Comparison of ENCODE assay signal across 1 cellular context in the genomic region with DNA sequence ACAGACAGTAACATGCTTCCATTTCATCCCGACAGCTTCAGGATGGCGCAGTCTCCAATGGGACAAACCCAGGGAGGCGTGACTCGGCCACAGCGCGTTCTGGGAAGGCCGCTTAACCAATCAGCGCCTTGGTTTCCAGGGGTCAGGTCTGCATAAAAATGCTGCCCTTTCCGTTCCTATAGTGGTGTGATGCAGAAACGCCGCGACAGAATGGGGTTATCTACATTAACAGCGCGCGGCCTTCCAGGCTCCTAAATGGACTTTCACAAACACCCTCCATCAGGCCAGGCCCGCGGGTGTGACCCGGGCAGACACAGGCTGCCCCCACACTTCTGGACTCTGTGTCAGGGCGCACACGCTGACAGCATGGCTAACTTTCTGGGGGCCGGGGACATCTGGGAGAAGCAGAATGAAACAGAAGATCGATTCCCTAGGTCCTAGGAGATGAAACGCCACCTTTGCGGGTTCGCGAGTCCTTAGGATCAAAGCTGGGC.
TF ChIP-seq lines count a peak whose summit lies in the region.

No MANE protein-coding gene starts in this region.

TF ChIP-seq in HepG2, 621 proteins besides CTCF, POLR2A, EP300 and RAD21 (continued from another document and continues in another):
- TF ChIP-seq ZNF335 (CRISPR knock-in tag; IDR thresholded peaks at IDR 0.05) (no peak), ZNF232 (CRISPR knock-in tag; IDR thresholded peaks at IDR 0.05; ENCODE audit: borderline replicate concordance) (no peak), GTF2F1 (IDR thresholded peaks at IDR 0.05; ENCODE audit: low read length) (no peak), TBX2 (CRISPR knock-in tag; IDR thresholded peaks at IDR 0.05; ENCODE audit: borderline replicate concordance) (no peak; the same call in 1 of the 2 replicates), NR2F1 (CRISPR knock-in tag; IDR thresholded peaks at IDR 0.05) (0 out of 4 replicates have a peak, but pooled peaks of 1 of the 2 experiments have one; percentile 19), SIX4 (CRISPR knock-in tag; IDR thresholded peaks at IDR 0.05) (no peak), ZNF367 (CRISPR knock-in tag; IDR thresholded peaks at IDR 0.05; ENCODE audit: borderline replicate concordance) (no peak), SOX13 (IDR thresholded peaks at IDR 0.05) (no peak), SOX13 (CRISPR knock-in tag; conservative IDR thresholded peaks at IDR 0.05 in 1 of 2, IDR thresholded peaks at IDR 0.05 in 1 of 2) (no peak), PAX8 (CRISPR knock-in tag; IDR thresholded peaks at IDR 0.05; ENCODE audit: borderline replicate concordance) (no peak), PLRG1 (conservative IDR thresholded peaks at IDR 0.05) (no peak), U2AF2 (IDR thresholded peaks at IDR 0.05; ENCODE audit: low read depth, low read length) (no peak), MEF2D (CRISPR knock-in tag; IDR thresholded peaks at IDR 0.05) (no peak), ZNF431 (CRISPR knock-in tag; IDR thresholded peaks at IDR 0.05; ENCODE audit: borderline replicate concordance, low read depth) (no peak), ZNF564 (CRISPR knock-in tag; IDR thresholded peaks at IDR 0.05) (no peak), ZNF891 (CRISPR knock-in tag; IDR thresholded peaks at IDR 0.05) (no peak; the same call in 1 of the 2 replicates), CEBPG (CRISPR knock-in tag; IDR thresholded peaks at IDR 0.05) (peak; percentile 32), ZNF577 (CRISPR knock-in tag; IDR thresholded peaks at IDR 0.05; ENCODE audit: borderline replicate concordance, low read depth) (no peak), RXRB (CRISPR knock-in tag; IDR thresholded peaks at IDR 0.05; ENCODE audit: borderline replicate concordance) (no peak), NFYC (CRISPR knock-in tag; IDR thresholded peaks at IDR 0.05) (peak; percentile 81), SMAD3 (CRISPR knock-in tag; IDR thresholded peaks at IDR 0.05) (no peak), CCAR2 (optimal IDR thresholded peaks at IDR 0.05; ENCODE audit: low read depth, low read length) (no peak), ZNF607 (CRISPR knock-in tag; IDR thresholded peaks at IDR 0.05; ENCODE audit: borderline replicate concordance) (no peak), NR2F2 (IDR thresholded peaks at IDR 0.05; ENCODE audit: borderline replicate concordance, low read depth) (no peak), ISL2 (CRISPR knock-in tag; IDR thresholded peaks at IDR 0.05) (no peak), ZNF709 (CRISPR knock-in tag; IDR thresholded peaks at IDR 0.05) (no peak), ZIK1 (CRISPR knock-in tag; IDR thresholded peaks at IDR 0.05; ENCODE audit: borderline replicate concordance, low read depth) (no peak; the same call in 1 of the 2 replicates), SAP130 (CRISPR knock-in tag; IDR thresholded peaks at IDR 0.05; ENCODE audit: low read depth) (peak; percentile 79), FOXJ3 (CRISPR knock-in tag; IDR thresholded peaks at IDR 0.05; ENCODE audit: borderline replicate concordance) (no peak), MIER3 (CRISPR knock-in tag; IDR thresholded peaks at IDR 0.05; ENCODE audit: borderline replicate concordance) (no peak), TP53 (CRISPR knock-in tag; conservative IDR thresholded peaks at IDR 0.05) (no peak), FOXK1 (CRISPR knock-in tag; IDR thresholded peaks at IDR 0.05; ENCODE audit: borderline replicate concordance, low read depth) (peak; percentile 43; the same call in 1 of the 2 replicates), ZBTB38 (CRISPR knock-in tag; IDR thresholded peaks at IDR 0.05) (no peak; the same call in 1 of the 2 replicates), RARG (CRISPR knock-in tag; IDR thresholded peaks at IDR 0.05; ENCODE audit: low read depth) (no peak), ARHGAP35 (CRISPR knock-in tag; IDR thresholded peaks at IDR 0.05; ENCODE audit: borderline replicate concordance) (no peak), REL (CRISPR knock-in tag; conservative IDR thresholded peaks at IDR 0.05) (no peak), AGO1 (IDR thresholded peaks at IDR 0.05; ENCODE audit: low read depth, low read length, poor library complexity, severe bottlenecking) (no peak), ZSCAN29 (CRISPR knock-in tag; conservative IDR thresholded peaks at IDR 0.05) (peak; percentile 50; the same call in 1 of the 2 replicates), ZNF143 (CRISPR knock-in tag; IDR thresholded peaks at IDR 0.05) (peak; percentile 64; the same call in 1 of the 2 replicates), PITX1 (CRISPR knock-in tag; IDR thresholded peaks at IDR 0.05) (peak; percentile 13; the same call in 1 of the 2 replicates)
- TF ChIP-seq, protein P1, sequence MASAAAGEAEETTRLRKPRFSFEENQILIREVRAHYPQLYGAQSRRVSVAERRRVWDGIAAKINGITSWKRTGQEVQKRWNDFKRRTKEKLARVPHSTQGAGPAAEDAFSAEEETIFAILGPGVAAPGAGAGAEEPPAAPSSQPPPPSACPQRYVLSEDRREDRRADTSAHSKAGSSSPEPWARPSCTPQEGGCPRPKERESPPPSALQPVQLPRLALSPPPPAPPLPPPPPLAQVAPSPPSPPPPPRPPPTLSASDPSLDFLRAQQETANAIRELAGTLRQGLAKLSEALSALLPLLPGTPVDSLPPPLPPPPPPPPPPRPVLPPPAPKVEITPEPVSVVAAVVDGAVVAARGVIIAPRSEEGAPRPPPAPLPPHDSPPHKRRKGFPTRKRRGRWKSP (CRISPR knock-in tag; IDR thresholded peaks at IDR 0.05), result no peak; the same call in 1 of the 2 replicates
- TF ChIP-seq, protein P2, sequence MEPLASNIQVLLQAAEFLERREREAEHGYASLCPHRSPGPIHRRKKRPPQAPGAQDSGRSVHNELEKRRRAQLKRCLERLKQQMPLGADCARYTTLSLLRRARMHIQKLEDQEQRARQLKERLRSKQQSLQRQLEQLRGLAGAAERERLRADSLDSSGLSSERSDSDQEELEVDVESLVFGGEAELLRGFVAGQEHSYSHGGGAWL (CRISPR knock-in tag; IDR thresholded peaks at IDR 0.05), result 0 out of 2 replicates have a peak, but pooled peaks have one; percentile 4
- TF ChIP-seq, protein P3, sequence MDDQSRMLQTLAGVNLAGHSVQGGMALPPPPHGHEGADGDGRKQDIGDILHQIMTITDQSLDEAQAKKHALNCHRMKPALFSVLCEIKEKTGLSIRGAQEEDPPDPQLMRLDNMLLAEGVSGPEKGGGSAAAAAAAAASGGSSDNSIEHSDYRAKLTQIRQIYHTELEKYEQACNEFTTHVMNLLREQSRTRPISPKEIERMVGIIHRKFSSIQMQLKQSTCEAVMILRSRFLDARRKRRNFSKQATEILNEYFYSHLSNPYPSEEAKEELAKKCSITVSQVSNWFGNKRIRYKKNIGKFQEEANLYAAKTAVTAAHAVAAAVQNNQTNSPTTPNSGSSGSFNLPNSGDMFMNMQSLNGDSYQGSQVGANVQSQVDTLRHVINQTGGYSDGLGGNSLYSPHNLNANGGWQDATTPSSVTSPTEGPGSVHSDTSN (CRISPR knock-in tag; IDR thresholded peaks at IDR 0.05; ENCODE audit: borderline replicate concordance), result no peak
- TF ChIP-seq, protein P4, sequence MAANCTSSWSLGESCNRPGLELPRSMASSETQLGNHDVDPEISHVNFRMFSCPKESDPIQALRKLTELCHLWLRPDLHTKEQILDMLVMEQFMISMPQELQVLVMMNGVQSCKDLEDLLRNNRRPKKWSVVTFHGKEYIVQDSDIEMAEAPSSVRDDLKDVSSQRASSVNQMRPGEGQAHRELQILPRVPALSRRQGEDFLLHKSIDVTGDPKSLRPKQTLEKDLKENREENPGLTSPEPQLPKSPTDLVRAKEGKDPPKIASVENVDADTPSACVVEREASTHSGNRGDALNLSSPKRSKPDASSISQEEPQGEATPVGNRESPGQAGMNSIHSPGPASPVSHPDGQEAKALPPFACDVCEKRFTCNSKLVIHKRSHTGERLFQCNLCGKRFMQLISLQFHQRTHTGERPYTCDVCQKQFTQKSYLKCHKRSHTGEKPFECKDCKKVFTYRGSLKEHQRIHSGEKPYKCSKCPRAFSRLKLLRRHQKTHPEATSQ (CRISPR knock-in tag; IDR thresholded peaks at IDR 0.05; ENCODE audit: borderline replicate concordance), result 0 out of 2 replicates have a peak, but pooled peaks have one; percentile 2
- TF ChIP-seq, protein P5, sequence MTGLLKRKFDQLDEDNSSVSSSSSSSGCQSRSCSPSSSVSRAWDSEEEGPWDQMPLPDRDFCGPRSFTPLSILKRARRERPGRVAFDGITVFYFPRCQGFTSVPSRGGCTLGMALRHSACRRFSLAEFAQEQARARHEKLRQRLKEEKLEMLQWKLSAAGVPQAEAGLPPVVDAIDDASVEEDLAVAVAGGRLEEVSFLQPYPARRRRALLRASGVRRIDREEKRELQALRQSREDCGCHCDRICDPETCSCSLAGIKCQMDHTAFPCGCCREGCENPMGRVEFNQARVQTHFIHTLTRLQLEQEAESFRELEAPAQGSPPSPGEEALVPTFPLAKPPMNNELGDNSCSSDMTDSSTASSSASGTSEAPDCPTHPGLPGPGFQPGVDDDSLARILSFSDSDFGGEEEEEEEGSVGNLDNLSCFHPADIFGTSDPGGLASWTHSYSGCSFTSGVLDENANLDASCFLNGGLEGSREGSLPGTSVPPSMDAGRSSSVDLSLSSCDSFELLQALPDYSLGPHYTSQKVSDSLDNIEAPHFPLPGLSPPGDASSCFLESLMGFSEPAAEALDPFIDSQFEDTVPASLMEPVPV (CRISPR knock-in tag; IDR thresholded peaks at IDR 0.05), result no peak
- TF ChIP-seq, protein P6, sequence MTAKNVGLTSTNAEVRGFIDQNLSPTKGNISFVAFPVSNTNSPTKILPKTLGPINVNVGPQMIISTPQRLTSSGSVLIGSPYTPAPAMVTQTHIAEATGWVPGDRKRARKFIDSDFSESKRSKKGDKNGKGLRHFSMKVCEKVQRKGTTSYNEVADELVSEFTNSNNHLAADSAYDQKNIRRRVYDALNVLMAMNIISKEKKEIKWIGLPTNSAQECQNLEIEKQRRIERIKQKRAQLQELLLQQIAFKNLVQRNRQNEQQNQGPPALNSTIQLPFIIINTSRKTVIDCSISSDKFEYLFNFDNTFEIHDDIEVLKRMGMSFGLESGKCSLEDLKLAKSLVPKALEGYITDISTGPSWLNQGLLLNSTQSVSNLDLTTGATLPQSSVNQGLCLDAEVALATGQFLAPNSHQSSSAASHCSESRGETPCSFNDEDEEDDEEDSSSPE (CRISPR knock-in tag; IDR thresholded peaks at IDR 0.05), result no peak
- TF ChIP-seq, protein P7, sequence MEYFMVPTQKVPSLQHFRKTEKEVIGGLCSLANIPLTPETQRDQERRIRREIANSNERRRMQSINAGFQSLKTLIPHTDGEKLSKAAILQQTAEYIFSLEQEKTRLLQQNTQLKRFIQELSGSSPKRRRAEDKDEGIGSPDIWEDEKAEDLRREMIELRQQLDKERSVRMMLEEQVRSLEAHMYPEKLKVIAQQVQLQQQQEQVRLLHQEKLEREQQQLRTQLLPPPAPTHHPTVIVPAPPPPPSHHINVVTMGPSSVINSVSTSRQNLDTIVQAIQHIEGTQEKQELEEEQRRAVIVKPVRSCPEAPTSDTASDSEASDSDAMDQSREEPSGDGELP (IDR thresholded peaks at IDR 0.05; ENCODE audit: borderline replicate concordance, low read depth), result no peak
- TF ChIP-seq, protein P8, sequence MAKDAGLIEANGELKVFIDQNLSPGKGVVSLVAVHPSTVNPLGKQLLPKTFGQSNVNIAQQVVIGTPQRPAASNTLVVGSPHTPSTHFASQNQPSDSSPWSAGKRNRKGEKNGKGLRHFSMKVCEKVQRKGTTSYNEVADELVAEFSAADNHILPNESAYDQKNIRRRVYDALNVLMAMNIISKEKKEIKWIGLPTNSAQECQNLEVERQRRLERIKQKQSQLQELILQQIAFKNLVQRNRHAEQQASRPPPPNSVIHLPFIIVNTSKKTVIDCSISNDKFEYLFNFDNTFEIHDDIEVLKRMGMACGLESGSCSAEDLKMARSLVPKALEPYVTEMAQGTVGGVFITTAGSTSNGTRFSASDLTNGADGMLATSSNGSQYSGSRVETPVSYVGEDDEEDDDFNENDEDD (CRISPR knock-in tag; IDR thresholded peaks at IDR 0.05; ENCODE audit: borderline replicate concordance), result no peak; the same call in 1 of the 2 replicates
- TF ChIP-seq, protein P9, sequence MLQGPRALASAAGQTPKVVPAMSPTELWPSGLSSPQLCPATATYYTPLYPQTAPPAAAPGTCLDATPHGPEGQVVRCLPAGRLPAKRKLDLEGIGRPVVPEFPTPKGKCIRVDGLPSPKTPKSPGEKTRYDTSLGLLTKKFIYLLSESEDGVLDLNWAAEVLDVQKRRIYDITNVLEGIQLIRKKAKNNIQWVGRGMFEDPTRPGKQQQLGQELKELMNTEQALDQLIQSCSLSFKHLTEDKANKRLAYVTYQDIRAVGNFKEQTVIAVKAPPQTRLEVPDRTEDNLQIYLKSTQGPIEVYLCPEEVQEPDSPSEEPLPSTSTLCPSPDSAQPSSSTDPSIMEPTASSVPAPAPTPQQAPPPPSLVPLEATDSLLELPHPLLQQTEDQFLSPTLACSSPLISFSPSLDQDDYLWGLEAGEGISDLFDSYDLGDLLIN (CRISPR knock-in tag; IDR thresholded peaks at IDR 0.05; ENCODE audit: borderline replicate concordance), result no peak
- TF ChIP-seq, protein P10, sequence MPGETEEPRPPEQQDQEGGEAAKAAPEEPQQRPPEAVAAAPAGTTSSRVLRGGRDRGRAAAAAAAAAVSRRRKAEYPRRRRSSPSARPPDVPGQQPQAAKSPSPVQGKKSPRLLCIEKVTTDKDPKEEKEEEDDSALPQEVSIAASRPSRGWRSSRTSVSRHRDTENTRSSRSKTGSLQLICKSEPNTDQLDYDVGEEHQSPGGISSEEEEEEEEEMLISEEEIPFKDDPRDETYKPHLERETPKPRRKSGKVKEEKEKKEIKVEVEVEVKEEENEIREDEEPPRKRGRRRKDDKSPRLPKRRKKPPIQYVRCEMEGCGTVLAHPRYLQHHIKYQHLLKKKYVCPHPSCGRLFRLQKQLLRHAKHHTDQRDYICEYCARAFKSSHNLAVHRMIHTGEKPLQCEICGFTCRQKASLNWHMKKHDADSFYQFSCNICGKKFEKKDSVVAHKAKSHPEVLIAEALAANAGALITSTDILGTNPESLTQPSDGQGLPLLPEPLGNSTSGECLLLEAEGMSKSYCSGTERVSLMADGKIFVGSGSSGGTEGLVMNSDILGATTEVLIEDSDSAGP (CRISPR knock-in tag; IDR thresholded peaks at IDR 0.05; ENCODE audit: borderline replicate concordance), result no peak
- TF ChIP-seq, protein P11, sequence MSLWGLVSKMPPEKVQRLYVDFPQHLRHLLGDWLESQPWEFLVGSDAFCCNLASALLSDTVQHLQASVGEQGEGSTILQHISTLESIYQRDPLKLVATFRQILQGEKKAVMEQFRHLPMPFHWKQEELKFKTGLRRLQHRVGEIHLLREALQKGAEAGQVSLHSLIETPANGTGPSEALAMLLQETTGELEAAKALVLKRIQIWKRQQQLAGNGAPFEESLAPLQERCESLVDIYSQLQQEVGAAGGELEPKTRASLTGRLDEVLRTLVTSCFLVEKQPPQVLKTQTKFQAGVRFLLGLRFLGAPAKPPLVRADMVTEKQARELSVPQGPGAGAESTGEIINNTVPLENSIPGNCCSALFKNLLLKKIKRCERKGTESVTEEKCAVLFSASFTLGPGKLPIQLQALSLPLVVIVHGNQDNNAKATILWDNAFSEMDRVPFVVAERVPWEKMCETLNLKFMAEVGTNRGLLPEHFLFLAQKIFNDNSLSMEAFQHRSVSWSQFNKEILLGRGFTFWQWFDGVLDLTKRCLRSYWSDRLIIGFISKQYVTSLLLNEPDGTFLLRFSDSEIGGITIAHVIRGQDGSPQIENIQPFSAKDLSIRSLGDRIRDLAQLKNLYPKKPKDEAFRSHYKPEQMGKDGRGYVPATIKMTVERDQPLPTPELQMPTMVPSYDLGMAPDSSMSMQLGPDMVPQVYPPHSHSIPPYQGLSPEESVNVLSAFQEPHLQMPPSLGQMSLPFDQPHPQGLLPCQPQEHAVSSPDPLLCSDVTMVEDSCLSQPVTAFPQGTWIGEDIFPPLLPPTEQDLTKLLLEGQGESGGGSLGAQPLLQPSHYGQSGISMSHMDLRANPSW (CRISPR knock-in tag; IDR thresholded peaks at IDR 0.05; ENCODE audit: borderline replicate concordance), result no peak
